Comparison of ENCODE assay signal across 20 cellular contexts in genomic region chr11:66888282-66888681, GRCh38. TPM values are rescaled to one million over a fixed set of nuclear protein-coding genes. Genes with fewer than 3 reads are reported as not detected.
DNase-seq lines count a peak whose midpoint lies in the region; ATAC-seq, FAIRE-seq and TF ChIP-seq lines count a peak whose summit lies in the region.
"Had no signal": no experiment of that assay in that cellular context is flagged by ENCODE, and none has a peak within 500 bp of the region (broad histone marks: within the 10 kb centered on the region; RNA-seq: fewer than 3 reads in every experiment).

No MANE protein-coding gene starts in this region.

- H2BK120ac ChIP-seq in mesenchymal stem cell (ENCODE audit: low read depth, low read length), result no peak overlapping the region

- CTCF ChIA-PET in MCF 10A (lab: Yijun Ruan, JAX), result no interaction called here

- no peaks in the 10 kb centered on the region for H3K9me3 Mint-ChIP-seq in MCF 10A (ENCODE audit: unreplicated experiment)
- H3K9me3 Mint-ChIP-seq: CD4-positive, alpha-beta memory T cell; GM23338 had no signal

- TF ChIP-seq POLR2A in breast epithelium (IDR thresholded peaks at IDR 0.05), result no peak

- no peak overlapping the region for H3K18ac ChIP-seq in mesenchymal stem cell (ENCODE audit: low read depth in 1 of 2, low read length in 2 of 2)

- H3K4me1 Mint-ChIP-seq in MCF 10A (ENCODE audit: insufficient read depth, unreplicated experiment) (peaks cover 26% of the 10 kb centered on the region), T-helper 17 cell (peaks cover 4% of the 10 kb centered on the region)
- H3K4me1 Mint-ChIP-seq: CD4-positive, alpha-beta memory T cell had no signal

- no peak overlapping the region for H3K4ac ChIP-seq in mesenchymal stem cell (ENCODE audit: low read depth in 1 of 2, low read length in 2 of 2)

- no peak overlapping the region for H3K4me3 Mint-ChIP-seq in MCF 10A (ENCODE audit: unreplicated experiment)
- no peak overlapping the region for H3K4me3 Mint-ChIP-seq in T-helper 17 cell
- H3K4me3 Mint-ChIP-seq: CD4-positive, alpha-beta memory T cell; GM23338 had no signal

- H4K91ac ChIP-seq in mesenchymal stem cell (ENCODE audit: low read length), result no peak overlapping the region

- H2AFZ ChIP-seq in mesenchymal stem cell (ENCODE audit: low read depth, low read length), result no peak overlapping the region
- H2AFZ ChIP-seq: GM23338 had no signal

- H3K14ac ChIP-seq in mesenchymal stem cell (ENCODE audit: low read length in 2 of 2), result no peak overlapping the region

- BruUV-seq in MCF 10A (replicated peaks; lab: Mats Ljungman, UMichigan), result no TSS peak

- H3K4me3 ChIP-seq in breast epithelium (no peak overlapping the region), mesenchymal stem cell (ENCODE audit: insufficient read depth in 1 of 2, low read depth in 1 of 2, low read length in 2 of 2) (no peak overlapping the region), WERI-Rb-1 (ENCODE audit: low read depth, low read length) (no peak overlapping the region)
- H3K4me3 ChIP-seq: GM12878, GM23338 had no signal

- H3K79me1 ChIP-seq in mesenchymal stem cell (replicated peaks; ENCODE audit: low read length, poor library complexity, severe bottlenecking), result peaks cover 8% of the 10 kb centered on the region

- TF ChIP-seq CTCF in MCF 10A (IDR thresholded peaks at IDR 0.05; ENCODE audit: unreplicated experiment) (no peak), breast epithelium (IDR thresholded peaks at IDR 0.05) (no peak), WERI-Rb-1 (IDR thresholded peaks at IDR 0.05; ENCODE audit: low read depth, low read length) (no peak)

- no peak overlapping the region for H3K23ac ChIP-seq in mesenchymal stem cell (ENCODE audit: low read length in 2 of 2)

- peak overlapping the region; percentile 96 for H2AK5ac ChIP-seq in mesenchymal stem cell (ENCODE audit: low read length, severe bottlenecking)

- no peaks in the 10 kb centered on the region for H3K9me3 ChIP-seq in breast epithelium
- H3K9me3 ChIP-seq in T-helper 17 cell (ENCODE audit: control insufficient read depth, low read length, poor library complexity, severe bottlenecking), result no peaks in the 10 kb centered on the region
- no peaks in the 10 kb centered on the region for H3K9me3 ChIP-seq in mesenchymal stem cell (ENCODE audit: control insufficient read depth, low read length)
- H3K9me3 ChIP-seq in WERI-Rb-1 (ENCODE audit: severe bottlenecking), result no peaks in the 10 kb centered on the region

- intact Hi-C loops in MCF 10A (cut with micrococcal nuclease) (no loop called here), breast epithelium (cut with DNase I; ENCODE audit: low total_unique reads) (no loop called here)

- FAIRE-seq in HTR-8/SVneo (lab: Jason Lieb, UNC), result no peak
- FAIRE-seq: GM12878, GM19239 had no signal

- H3K9ac ChIP-seq in mesenchymal stem cell (ENCODE audit: low read length), result no peak overlapping the region

- H3K27me3 ChIP-seq in breast epithelium (no peaks in the 10 kb centered on the region), mesenchymal stem cell (ENCODE audit: control insufficient read depth in 1 of 2, insufficient read depth in 1 of 2, low read length in 2 of 2) (no peaks in the 10 kb centered on the region), WERI-Rb-1 (ENCODE audit: insufficient read depth, low read depth, severe bottlenecking) (no peaks in the 10 kb centered on the region)

- H3K4me1 ChIP-seq in breast epithelium (peaks cover 0 to 3% of the 10 kb centered on the region in 2 donors), mesenchymal stem cell (ENCODE audit: control insufficient read depth, insufficient read depth, low read depth, low read length) (peaks cover 30% of the 10 kb centered on the region)

- H2BK12ac ChIP-seq in mesenchymal stem cell (ENCODE audit: low read length in 2 of 2), result no peak overlapping the region

- H3K27ac Mint-ChIP-seq in MCF 10A (ENCODE audit: low read depth, unreplicated experiment) (peak overlapping the region; percentile 59), T-helper 17 cell (peak overlapping the region; percentile 59)
- H3K27ac Mint-ChIP-seq: CD4-positive, alpha-beta memory T cell; GM23338 had no signal

- H2BK15ac ChIP-seq in mesenchymal stem cell (ENCODE audit: low read depth, poor library complexity, severe bottlenecking), result no peak overlapping the region

- no peak overlapping the region for H2BK5ac ChIP-seq in mesenchymal stem cell (ENCODE audit: low read depth, low read length, poor library complexity, severe bottlenecking)

- H3K27me3 Mint-ChIP-seq in MCF 10A (ENCODE audit: insufficient read depth, unreplicated experiment), result no peaks in the 10 kb centered on the region
- peaks cover 13% of the 10 kb centered on the region for H3K27me3 Mint-ChIP-seq in T-helper 17 cell

- H3K27ac ChIP-seq in breast epithelium, result peak overlapping the region in 1 of 2 donors; percentile 69
- H3K27ac ChIP-seq in mesenchymal stem cell (ENCODE audit: low read length, poor library complexity, severe bottlenecking), result no peak overlapping the region
- H3K27ac ChIP-seq in WERI-Rb-1, result no peak overlapping the region

- H3K36me3 ChIP-seq in breast epithelium (no peaks in the 10 kb centered on the region), mesenchymal stem cell (ENCODE audit: control insufficient read depth in 1 of 2, insufficient read depth in 2 of 2, low read depth in 1 of 2, low read length in 2 of 2) (no peaks in the 10 kb centered on the region), WERI-Rb-1 (no peaks in the 10 kb centered on the region)

- WGBS in mesenchymal stem cell, result 96% methylated on average over 9 of the region's 10 CpGs

- no peak overlapping the region for H3K4me2 ChIP-seq in mesenchymal stem cell (ENCODE audit: low read length, poor library complexity, severe bottlenecking)
- H3K4me2 ChIP-seq: GM23338 had no signal

- H3K36me3 Mint-ChIP-seq in MCF 10A (ENCODE audit: insufficient read depth, unreplicated experiment) (peaks cover 11% of the 10 kb centered on the region), T-helper 17 cell (ENCODE audit: low read depth) (no peaks in the 10 kb centered on the region)
- H3K36me3 Mint-ChIP-seq: CD4-positive, alpha-beta memory T cell had no signal

- no peak for ATAC-seq in T-helper 17 cell
- no peak for ATAC-seq in GM21723 (IDR thresholded peaks at IDR 0.05; ENCODE audit: unreplicated experiment)
- ATAC-seq: GM12878, GM23338, SK-N-SH treated with all-trans-retinoic acid at 6 μM for 48 hours had no signal

- DNase-seq in MCF 10A (ENCODE audit: unreplicated experiment) (no peak), breast epithelium (ENCODE audit: low spot score in 2 of 2) (no peak), T-helper 17 cell (no peak), mesenchymal stem cell (no peak), HTR-8/SVneo (ENCODE audit: insufficient read length, low spot score) (no peak), WERI-Rb-1 (no peak)
- DNase-seq: Calu3; CD4-positive, alpha-beta memory T cell; NCI-H1048; NCI-H1436 treated with DMSO at 0.1 percent for 48 hours; NCI-H2081; NCI-H2171 treated with DMSO at 0.1 percent for 48 hours; NCI-H446; NCI-H526 treated with DMSO at 0.1 percent for 48 hours; SIG-M5 had no signal

- POLR2A ChIA-PET in MCF 10A (lab: Yijun Ruan, JAX), result interaction anchor here (0.9 kb wide), 1 partner anchor 44 kb away, joined by 3 read pairs; no protein-coding TSS in a partner anchor

- no peak overlapping the region for H4K8ac ChIP-seq in mesenchymal stem cell (ENCODE audit: low read length)

RNA-seq across cellular contexts. Expression of gene LRFN4, which starts 31.4 kb away (rescaled TPM):
- total RNA-seq in MCF 10A (2022) (30.4 and 39.9 TPM in 2 replicates), breast epithelium (10 to 100 TPM in 2 of 3 donors, 1 to 10 TPM in 1; 5.2 to 14.4 (median 11.7) TPM), T-helper 17 cell (1 to 10 TPM; 6.2 to 8.3 TPM)
- polyA plus RNA-seq in mesenchymal stem cell (2013, experiment 1 of 2), result 16.0 TPM
- 15.3 TPM for polyA plus RNA-seq in mesenchymal stem cell (2013, experiment 2 of 2)

RNA-seq across cellular contexts. Expression of gene RCE1, which starts 45.0 kb away (rescaled TPM):
- 23.3 and 27.7 TPM in 2 replicates for total RNA-seq in MCF 10A (2022)
- 10 to 100 TPM; 10.7 to 23.9 (median 21.5) TPM for total RNA-seq in breast epithelium
- total RNA-seq in T-helper 17 cell, result 10 to 100 TPM; 36.2 to 41.6 TPM
- 11.2 TPM for polyA plus RNA-seq in mesenchymal stem cell (2013, experiment 1 of 2)
- polyA plus RNA-seq in mesenchymal stem cell (2013, experiment 2 of 2), result 10.9 TPM
